ENCODE assay signal across 19 cellular contexts in the genomic region with DNA sequence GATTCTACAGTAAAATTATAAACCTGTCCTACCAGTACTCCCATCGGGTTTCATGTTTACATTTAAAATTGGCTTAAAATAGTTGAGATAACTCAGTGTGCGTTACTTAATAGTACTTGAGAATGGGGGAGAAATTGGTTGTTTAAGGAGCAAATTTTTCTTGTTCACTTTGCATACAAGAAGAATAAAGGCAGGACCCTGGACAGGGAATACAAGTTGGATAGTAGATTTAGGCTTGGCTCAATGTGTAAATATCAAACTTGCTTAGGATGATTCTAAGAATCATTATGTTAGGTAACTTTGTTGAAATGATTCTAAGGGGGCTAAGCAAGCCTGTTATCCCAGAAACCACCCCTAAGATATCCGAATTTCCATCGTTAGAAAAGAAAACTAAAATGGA.
"Had no signal": no experiment of that assay in that cellular context is flagged by ENCODE, and none has a peak within 500 bp of the region (broad histone marks: within the 10 kb centered on the region; RNA-seq: fewer than 3 reads in every experiment).

No MANE protein-coding gene starts in this region.

- H3K27me3 ChIP-seq: testis, upper lobe of right lung had no signal

- DNase-seq: activated CD4-positive, alpha-beta memory T cell treated with anti-CD3 and anti-CD28 coated beads, Interleukin-2, amount 10 ng/mL, durations not matched to agents 7 days and 5 days; activated CD4-positive, alpha-beta T cell treated with anti-CD3 and anti-CD28 coated beads for 36 hours; activated gamma-delta T cell treated with Interleukin-2 at 50 U/mL for 16 hours; activated naive CD8-positive, alpha-beta T cell treated with anti-CD3 and anti-CD28 coated beads for 36 hours; activated T-cell treated with anti-CD3 and anti-CD28 coated beads, Interleukin-2, amount 50 U/mL, for 48 hours; aorta; central memory CD4-positive, alpha-beta T cell; cortex of kidney; left cardiac atrium; naive thymus-derived CD4-positive, alpha-beta T cell; stimulated activated CD4-positive, alpha-beta T cell treated with anti-CD3 and anti-CD28 coated beads, Interleukin-4, amount 100 ng/mL, for 4 hours; stimulated activated naive CD8-positive, alpha-beta T cell treated with anti-CD3 and anti-CD28 coated beads, Interleukin-15, amount 100 ng/mL, for 72 hours; T-cell; T1000; testis; upper lobe of right lung; WERI-Rb-1 had no signal

- H3K27me3 Mint-ChIP-seq: activated CD4-positive, alpha-beta memory T cell treated with anti-CD3 and anti-CD28 coated beads, Interleukin-2, amount 10 ng/mL, durations not matched to agents 7 days and 5 days; stimulated activated naive CD8-positive, alpha-beta T cell treated with anti-CD3 and anti-CD28 coated beads, Interleukin-15, amount 100 ng/mL, for 72 hours had no signal

- H3K4me1 ChIP-seq: testis, upper lobe of right lung had no signal

- H3K9me3 Mint-ChIP-seq: activated CD4-positive, alpha-beta memory T cell treated with anti-CD3 and anti-CD28 coated beads, Interleukin-2, amount 10 ng/mL, durations not matched to agents 7 days and 5 days; activated naive CD8-positive, alpha-beta T cell treated with anti-CD3 and anti-CD28 coated beads for 36 hours; stimulated activated naive CD8-positive, alpha-beta T cell treated with anti-CD3 and anti-CD28 coated beads, Interleukin-15, amount 100 ng/mL, for 72 hours had no signal

- H3K9me3 ChIP-seq: testis, upper lobe of right lung had no signal

- H3K4me1 Mint-ChIP-seq: activated CD4-positive, alpha-beta memory T cell treated with anti-CD3 and anti-CD28 coated beads, Interleukin-2, amount 10 ng/mL, durations not matched to agents 7 days and 5 days; activated CD4-positive, alpha-beta T cell treated with anti-CD3 and anti-CD28 coated beads for 36 hours; activated naive CD8-positive, alpha-beta T cell treated with anti-CD3 and anti-CD28 coated beads for 36 hours; naive thymus-derived CD4-positive, alpha-beta T cell; stimulated activated naive CD8-positive, alpha-beta T cell treated with anti-CD3 and anti-CD28 coated beads, Interleukin-15, amount 100 ng/mL, for 72 hours; T-cell had no signal

- H3K4me3 Mint-ChIP-seq: activated CD4-positive, alpha-beta memory T cell treated with anti-CD3 and anti-CD28 coated beads, Interleukin-2, amount 10 ng/mL, durations not matched to agents 7 days and 5 days; activated CD4-positive, alpha-beta T cell treated with anti-CD3 and anti-CD28 coated beads for 36 hours; activated naive CD8-positive, alpha-beta T cell treated with anti-CD3 and anti-CD28 coated beads for 36 hours; naive thymus-derived CD4-positive, alpha-beta T cell; stimulated activated naive CD8-positive, alpha-beta T cell treated with anti-CD3 and anti-CD28 coated beads, Interleukin-15, amount 100 ng/mL, for 72 hours; T-cell had no signal

- H3K27ac ChIP-seq: skin epidermis, testis, upper lobe of right lung, WERI-Rb-1 had no signal

- ATAC-seq: activated CD4-positive, alpha-beta T cell treated with anti-CD3 and anti-CD28 coated beads for 36 hours; esophagus mucosa; left cardiac atrium; naive thymus-derived CD4-positive, alpha-beta T cell; stimulated activated naive CD8-positive, alpha-beta T cell treated with anti-CD3 and anti-CD28 coated beads, Interleukin-15, amount 100 ng/mL, for 72 hours; T-cell; upper lobe of right lung had no signal

- H3K27ac Mint-ChIP-seq: activated CD4-positive, alpha-beta memory T cell treated with anti-CD3 and anti-CD28 coated beads, Interleukin-2, amount 10 ng/mL, durations not matched to agents 7 days and 5 days; activated CD4-positive, alpha-beta T cell treated with anti-CD3 and anti-CD28 coated beads for 36 hours; activated naive CD8-positive, alpha-beta T cell treated with anti-CD3 and anti-CD28 coated beads for 36 hours; naive thymus-derived CD4-positive, alpha-beta T cell; stimulated activated naive CD8-positive, alpha-beta T cell treated with anti-CD3 and anti-CD28 coated beads, Interleukin-15, amount 100 ng/mL, for 72 hours; T-cell had no signal

- H3K36me3 ChIP-seq: upper lobe of right lung, WERI-Rb-1 had no signal

- H3K4me3 ChIP-seq: skin epidermis, testis, upper lobe of right lung had no signal

- H3K36me3 Mint-ChIP-seq: activated naive CD8-positive, alpha-beta T cell treated with anti-CD3 and anti-CD28 coated beads for 36 hours; T-cell had no signal
